In the genomic region with DNA sequence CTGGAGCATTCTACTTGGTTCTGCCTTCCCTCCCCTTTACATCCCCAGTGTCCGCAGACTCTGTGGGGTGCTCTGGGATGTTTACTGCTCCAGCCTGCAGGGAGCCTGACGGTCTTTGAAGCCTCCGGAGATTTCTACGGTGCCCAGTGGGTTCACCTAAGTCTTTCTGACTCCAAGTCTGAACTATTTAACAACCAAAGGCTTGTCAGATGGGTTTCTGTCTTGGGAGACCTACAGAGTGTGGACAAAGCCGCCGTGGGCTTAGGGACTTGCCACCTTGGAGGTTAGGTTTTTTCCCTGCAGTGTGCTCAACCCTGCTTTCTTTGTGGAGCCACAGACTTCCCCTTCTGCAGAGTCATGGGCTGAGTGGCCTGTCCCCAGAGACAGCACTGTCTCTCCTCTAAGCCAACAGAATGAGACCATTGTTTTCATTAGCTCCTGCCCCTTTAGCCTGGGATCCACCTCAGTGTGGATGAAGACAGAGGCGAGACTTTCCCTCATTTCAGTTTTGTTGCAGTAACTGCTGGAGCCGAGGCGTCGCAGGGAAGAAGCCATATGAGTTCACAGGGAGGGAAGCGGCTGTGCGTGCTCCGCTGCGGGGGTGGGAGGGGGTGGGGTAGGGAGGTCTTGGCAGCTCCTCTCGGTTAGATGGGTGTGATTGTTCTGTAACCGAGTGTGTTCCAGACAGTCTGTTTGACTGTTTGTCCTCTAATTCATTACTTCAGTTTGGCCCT, we compare ENCODE assay signal across 8 cellular contexts.
DNase-seq lines count a peak whose midpoint lies in the region; ATAC-seq, FAIRE-seq and TF ChIP-seq lines count a peak whose summit lies in the region.

No MANE protein-coding gene starts in this region.

- no peaks in the 10 kb centered on the region for H3K9me2 ChIP-seq in SK-N-SH

- POLR2A ChIA-PET in SK-N-SH (lab: Yijun Ruan, JAX) = no interaction called here

- ATAC-seq in GM21737 (IDR thresholded peaks at IDR 0.05; ENCODE audit: unreplicated experiment) (peak; percentile 55), foreskin keratinocyte (no peak)

- H3K9me3 ChIP-seq in right atrium auricular region (no peaks in the 10 kb centered on the region), SK-N-SH (no peaks in the 10 kb centered on the region)

- no peaks in the 10 kb centered on the region for H4K20me1 ChIP-seq in SK-N-SH (ENCODE audit: insufficient read depth)

- no peak overlapping the region for H2AFZ ChIP-seq in SK-N-SH (ENCODE audit: low read depth)

- no peak for TF ChIP-seq RAD21 in SK-N-SH (IDR thresholded peaks at IDR 0.05; ENCODE audit: low read length)

- H3F3A ChIP-seq in SK-N-SH (replicated peaks; ENCODE audit: insufficient read depth) = no peaks in the 10 kb centered on the region

- no peak for TF ChIP-seq EP300 in SK-N-SH (IDR thresholded peaks at IDR 0.05; ENCODE audit: borderline replicate concordance in 1 of 2, low read depth in 1 of 2, low read length in 1 of 2)

- H3K36me3 ChIP-seq in right atrium auricular region (no peaks in the 10 kb centered on the region), SK-N-SH (replicated peaks in 1 of 2; ENCODE audit: control insufficient read depth in 1 of 2, insufficient read depth in 2 of 2, low read length in 1 of 2) (peaks cover 5 to 31% of the 10 kb centered on the region in 2 experiments)

- FAIRE-seq in GM12891 (lab: Jason Lieb, UNC) = peak; percentile 66

- H3K27me3 ChIP-seq in right atrium auricular region = no peaks in the 10 kb centered on the region
- H3K27me3 ChIP-seq in foreskin keratinocyte = peaks cover 4% of the 10 kb centered on the region
- no peaks in the 10 kb centered on the region for H3K27me3 ChIP-seq in SK-N-SH (ENCODE audit: insufficient read depth)

- 90% methylated on average over 16 of the region's 16 CpGs for WGBS in SK-N-SH (ENCODE audit: low lambda C conversion rate)

- H3K4me2 ChIP-seq in SK-N-SH = no peak overlapping the region

- H3K4me1 ChIP-seq in right atrium auricular region (peaks cover 0 to 29% of the 10 kb centered on the region in 2 donors), foreskin keratinocyte (no peaks in the 10 kb centered on the region), SK-N-SH (ENCODE audit: control insufficient read depth in 1 of 2, insufficient read depth in 2 of 2, low read depth in 1 of 2, low read length in 1 of 2) (peaks cover 0 to 16% of the 10 kb centered on the region in 2 experiments; a peak in 1 of 4 replicates)

- no peak for TF ChIP-seq CTCF in right atrium auricular region (IDR thresholded peaks at IDR 0.05)
- TF ChIP-seq CTCF in foreskin keratinocyte (conservative IDR thresholded peaks at IDR 0.05) = no peak
- TF ChIP-seq CTCF in SK-N-SH (IDR thresholded peaks at IDR 0.05) = no peak

- no peak overlapping the region for H3K9ac ChIP-seq in SK-N-SH

- peak overlapping the region; percentile 52 to 65 for H3K27ac ChIP-seq in right atrium auricular region
- no peak overlapping the region for H3K27ac ChIP-seq in foreskin keratinocyte
- no peak overlapping the region for H3K27ac ChIP-seq in SK-N-SH (ENCODE audit: low read depth in 2 of 2, low read length in 1 of 2)

- H3K4me3 ChIP-seq in right atrium auricular region (no peak overlapping the region), SK-N-SH (ENCODE audit: low read depth in 2 of 2, low read length in 1 of 2) (no peak overlapping the region)

- CTCF ChIA-PET in SK-N-SH (lab: Yijun Ruan, JAX) = interaction anchor here (1.6 kb wide), 1 partner anchor 11 kb away, joined by 4 read pairs; no protein-coding TSS in a partner anchor

- DNase-seq in GM12891 (ENCODE audit: insufficient read length, low spot score) (no peak), LHCN-M2 (ENCODE audit: low read depth) (peak; percentile 53), right atrium auricular region (ENCODE audit: low spot score) (peak; percentile 66), foreskin keratinocyte (no peak), SK-N-SH (no peak), NCI-H446 (lab: John Stamatoyannopoulos, UW) (no peak)
- no peak for DNase-seq in NK-92 treated with Interleukin-12 subunit alpha and Interleukin-12 subunit beta, amount 100 ng/mL, for 24 hours (lab: John Stamatoyannopoulos, UW)

- TF ChIP-seq POLR2A in GM12891 (IDR thresholded peaks at IDR 0.05; ENCODE audit: low read depth, low read length) = no peak

- no peaks in the 10 kb centered on the region for H3K79me2 ChIP-seq in SK-N-SH (ENCODE audit: insufficient read depth)

TF ChIP-seq in GM12891, 5 proteins besides CTCF, POLR2A, EP300 and RAD21:
- TF ChIP-seq POU2F2 (IDR thresholded peaks at IDR 0.05; ENCODE audit: low read depth, low read length) (no peak), SPI1 (IDR thresholded peaks at IDR 0.05; ENCODE audit: low read depth, low read length) (peak; percentile 80)

TF ChIP-seq in SK-N-SH, 30 proteins besides CTCF, POLR2A, EP300 and RAD21:
- TF ChIP-seq FOXM1 (IDR thresholded peaks at IDR 0.05; ENCODE audit: low read depth) = no peak
- TF ChIP-seq YY1 (IDR thresholded peaks at IDR 0.05; ENCODE audit: low read depth) = no peak
- TF ChIP-seq EZH2phosphoT487 (IDR thresholded peaks at IDR 0.05; ENCODE audit: borderline replicate concordance, low read depth) = no peak
- no peak for TF ChIP-seq MXI1 (IDR thresholded peaks at IDR 0.05; ENCODE audit: low read depth, low read length)
- no peak for TF ChIP-seq MEF2A (IDR thresholded peaks at IDR 0.05; ENCODE audit: borderline replicate concordance, low read depth)
- TF ChIP-seq, protein P1, sequence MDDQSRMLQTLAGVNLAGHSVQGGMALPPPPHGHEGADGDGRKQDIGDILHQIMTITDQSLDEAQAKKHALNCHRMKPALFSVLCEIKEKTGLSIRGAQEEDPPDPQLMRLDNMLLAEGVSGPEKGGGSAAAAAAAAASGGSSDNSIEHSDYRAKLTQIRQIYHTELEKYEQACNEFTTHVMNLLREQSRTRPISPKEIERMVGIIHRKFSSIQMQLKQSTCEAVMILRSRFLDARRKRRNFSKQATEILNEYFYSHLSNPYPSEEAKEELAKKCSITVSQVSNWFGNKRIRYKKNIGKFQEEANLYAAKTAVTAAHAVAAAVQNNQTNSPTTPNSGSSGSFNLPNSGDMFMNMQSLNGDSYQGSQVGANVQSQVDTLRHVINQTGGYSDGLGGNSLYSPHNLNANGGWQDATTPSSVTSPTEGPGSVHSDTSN (IDR thresholded peaks at IDR 0.05) = no peak
- no peak for TF ChIP-seq SIN3A (IDR thresholded peaks at IDR 0.05; ENCODE audit: borderline replicate concordance, low read depth, low read length)
- no peak for TF ChIP-seq TAF1 (IDR thresholded peaks at IDR 0.05; ENCODE audit: borderline replicate concordance, low read depth, low read length)
- no peak for TF ChIP-seq FOSL2 (IDR thresholded peaks at IDR 0.05; ENCODE audit: borderline replicate concordance, low read depth)
- no peak for TF ChIP-seq ELF1 (IDR thresholded peaks at IDR 0.05)
- TF ChIP-seq, protein P2, sequence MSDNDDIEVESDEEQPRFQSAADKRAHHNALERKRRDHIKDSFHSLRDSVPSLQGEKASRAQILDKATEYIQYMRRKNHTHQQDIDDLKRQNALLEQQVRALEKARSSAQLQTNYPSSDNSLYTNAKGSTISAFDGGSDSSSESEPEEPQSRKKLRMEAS (IDR thresholded peaks at IDR 0.05; ENCODE audit: low read depth) = no peak
- TF ChIP-seq, protein P3, sequence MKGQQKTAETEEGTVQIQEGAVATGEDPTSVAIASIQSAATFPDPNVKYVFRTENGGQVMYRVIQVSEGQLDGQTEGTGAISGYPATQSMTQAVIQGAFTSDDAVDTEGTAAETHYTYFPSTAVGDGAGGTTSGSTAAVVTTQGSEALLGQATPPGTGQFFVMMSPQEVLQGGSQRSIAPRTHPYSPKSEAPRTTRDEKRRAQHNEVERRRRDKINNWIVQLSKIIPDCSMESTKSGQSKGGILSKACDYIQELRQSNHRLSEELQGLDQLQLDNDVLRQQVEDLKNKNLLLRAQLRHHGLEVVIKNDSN (IDR thresholded peaks at IDR 0.05; ENCODE audit: borderline replicate concordance, low read depth) = no peak
- TF ChIP-seq POLR2AphosphoS5 (IDR thresholded peaks at IDR 0.05; ENCODE audit: low read depth, low read length) = no peak
- no peak for TF ChIP-seq GATA2 (CRISPR knock-in tag; IDR thresholded peaks at IDR 0.05)
- TF ChIP-seq TCF12 (IDR thresholded peaks at IDR 0.05) = no peak
- no peak for TF ChIP-seq NRF1 (IDR thresholded peaks at IDR 0.05; ENCODE audit: low read depth, low read length)
TF ChIP-seq in SK-N-SH: peak in this region for 0.

Comparison
In these comparisons a context has a peak if more than half of its experiments do, and no peak if none do; other contexts are left out.
1. DNase-seq: peak in LHCN-M2 (single experiment) and right atrium auricular region (single experiment); none in GM12891 (single experiment), foreskin keratinocyte (0 of 2), NK-92 treated with Interleukin-12 subunit alpha and Interleukin-12 subunit beta, amount 100 ng/mL, for 24 hours (single experiment), SK-N-SH (single experiment) and NCI-H446 (0 of 2).
2. H3K27ac ChIP-seq: peak in right atrium auricular region (2 of 2); none in foreskin keratinocyte (single experiment) and SK-N-SH (0 of 2).